Comparison of ENCODE assay signal across 8 cellular contexts in the genomic region with DNA sequence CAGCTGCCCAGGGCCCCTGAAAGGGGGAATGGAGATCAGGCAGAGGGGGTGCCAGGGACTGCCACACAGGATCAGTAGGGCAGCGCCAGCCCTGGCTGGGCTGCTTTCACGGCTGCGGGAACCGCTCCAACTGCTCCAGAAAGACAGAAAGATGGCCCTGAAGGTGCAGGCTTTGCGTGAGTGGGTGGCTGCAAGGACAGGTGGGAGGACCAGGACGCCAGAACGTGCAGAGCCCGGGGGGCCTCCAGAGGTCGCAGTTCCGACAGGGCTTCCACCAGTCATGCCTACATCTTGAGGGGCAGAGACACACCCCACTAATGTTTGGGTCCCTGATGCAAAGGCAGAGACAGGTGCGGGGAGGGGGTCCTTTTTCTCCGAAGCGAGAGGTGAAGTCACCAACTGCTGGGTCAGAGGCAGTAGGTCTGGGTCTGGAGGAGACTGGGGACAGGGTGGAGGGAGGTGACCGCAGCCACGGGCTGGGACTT. TPM values are rescaled to one million over a fixed set of nuclear protein-coding genes. Genes with fewer than 3 reads are reported as not detected.
DNase-seq lines count a peak whose midpoint lies in the region; ATAC-seq, FAIRE-seq and TF ChIP-seq lines count a peak whose summit lies in the region.

No MANE protein-coding gene starts in this region.

- TF ChIP-seq CTCF in Peyer's patch (IDR thresholded peaks at IDR 0.05) (peak in 1 of 6 experiments; percentile 31), endothelial cell of umbilical vein (IDR thresholded peaks at IDR 0.05; ENCODE audit: extremely low read depth in 1 of 2, insufficient read depth in 1 of 2, low read depth in 1 of 2, low read length in 2 of 2) (no peak), neutrophil (IDR thresholded peaks at IDR 0.05) (no peak)

- H3K4me1 Mint-ChIP-seq in activated naive CD4-positive, alpha-beta T cell treated with anti-CD3 and anti-CD28 coated beads, Interleukin-2, amount 10 ng/mL, durations not matched to agents 7 days and 5 days: peaks cover 46% of the 10 kb centered on the region

- peaks cover 0 to 53% (median 39%) of the 10 kb centered on the region in 4 donors for H3K4me1 ChIP-seq in Peyer's patch
- peaks cover 23% of the 10 kb centered on the region for H3K4me1 ChIP-seq in endothelial cell of umbilical vein (ENCODE audit: control insufficient read depth, extremely low read depth, insufficient read depth, low read length)
- H3K4me1 ChIP-seq in neutrophil (ENCODE audit: control insufficient read depth in 1 of 2, insufficient read depth in 1 of 2, low read depth in 1 of 2, low read length in 1 of 2): peaks cover 65 to 67% of the 10 kb centered on the region in 2 experiments

- no peaks in the 10 kb centered on the region for H3K9me3 ChIP-seq in Peyer's patch
- H3K9me3 ChIP-seq in endothelial cell of umbilical vein (replicated peaks; ENCODE audit: control insufficient read depth, insufficient read depth, low read length): no peaks in the 10 kb centered on the region
- H3K9me3 ChIP-seq in neutrophil: no peaks in the 10 kb centered on the region

- POLR2A ChIA-PET in endothelial cell of umbilical vein (lab: Charles Lee): no interaction called here

- H3K27me3 ChIP-seq in Peyer's patch: no peaks in the 10 kb centered on the region
- no peaks in the 10 kb centered on the region for H3K27me3 ChIP-seq in endothelial cell of umbilical vein (ENCODE audit: control insufficient read depth in 2 of 2, insufficient read depth in 2 of 2, low read length in 2 of 2)
- no peaks in the 10 kb centered on the region for H3K27me3 ChIP-seq in neutrophil

- dilution Hi-C loops in endothelial cell of umbilical vein (cut with MboI; ENCODE audit: extremely low pct_ligation_motif_present, low sequenced_read_pairs): no loop called here

- no TSS peak for BruUV-seq in endothelial cell of umbilical vein (replicated peaks; lab: Mats Ljungman, UMichigan)

- H3K27ac Mint-ChIP-seq in activated naive CD4-positive, alpha-beta T cell treated with anti-CD3 and anti-CD28 coated beads, Interleukin-2, amount 10 ng/mL, durations not matched to agents 7 days and 5 days: peak overlapping the region; percentile 95

- peak; percentile 38 for DNase-seq in activated naive CD4-positive, alpha-beta T cell treated with anti-CD3 and anti-CD28 coated beads, Interleukin-2, amount 10 ng/mL, durations not matched to agents 7 days and 5 days
- no peak for DNase-seq in activated naive CD4-positive, alpha-beta T cell treated with Interleukin-2 at 50 U/mL for 16 hours
- DNase-seq in Peyer's patch: peak in 2 of 3 donors; percentile 53 to 72
- no peak for DNase-seq in endothelial cell of umbilical vein (ENCODE audit: low read depth, low spot score)
- no peak for DNase-seq in AG08395 (ENCODE audit: low spot score)

- peaks cover 8% of the 10 kb centered on the region for H3K36me3 Mint-ChIP-seq in activated naive CD4-positive, alpha-beta T cell treated with anti-CD3 and anti-CD28 coated beads, Interleukin-2, amount 10 ng/mL, durations not matched to agents 7 days and 5 days

- H3K4me3 Mint-ChIP-seq in activated naive CD4-positive, alpha-beta T cell treated with anti-CD3 and anti-CD28 coated beads, Interleukin-2, amount 10 ng/mL, durations not matched to agents 7 days and 5 days: peak overlapping the region; percentile 91

- peak overlapping the region; percentile 75 for H2AFZ ChIP-seq in endothelial cell of umbilical vein (ENCODE audit: low read depth, low read length)

- H3K36me3 ChIP-seq in Peyer's patch (no peaks in the 10 kb centered on the region), endothelial cell of umbilical vein (ENCODE audit: control insufficient read depth in 2 of 2, extremely low read depth in 1 of 2, insufficient read depth in 2 of 2, low read length in 2 of 2) (no peaks in the 10 kb centered on the region), neutrophil (no peaks in the 10 kb centered on the region)

- H3K9ac ChIP-seq in endothelial cell of umbilical vein (replicated peaks; ENCODE audit: extremely low read depth, insufficient read depth, low read length): no peak overlapping the region

- intact Hi-C loops in endothelial cell of umbilical vein (cut with micrococcal nuclease): loop anchor here (1.0 kb wide), 1 partner anchor 27 kb away; no protein-coding TSS in a partner anchor

- peaks cover 2% of the 10 kb centered on the region for H4K20me1 ChIP-seq in endothelial cell of umbilical vein (replicated peaks; ENCODE audit: control insufficient read depth, extremely low read depth, insufficient read depth, low read length)

- CTCF ChIA-PET in activated naive CD4-positive, alpha-beta T cell treated with anti-CD3 and anti-CD28 coated beads, Interleukin-2, amount 10 ng/mL, durations not matched to agents 7 days and 5 days (lab: Charles Lee): no interaction called here
- CTCF ChIA-PET in endothelial cell of umbilical vein (lab: Charles Lee): no interaction called here

- no peaks in the 10 kb centered on the region for H3K9me3 Mint-ChIP-seq in activated naive CD4-positive, alpha-beta T cell treated with anti-CD3 and anti-CD28 coated beads, Interleukin-2, amount 10 ng/mL, durations not matched to agents 7 days and 5 days

- no peak for TF ChIP-seq POLR2A in Peyer's patch (IDR thresholded peaks at IDR 0.05)
- no peak for TF ChIP-seq POLR2A in endothelial cell of umbilical vein (IDR thresholded peaks at IDR 0.05; ENCODE audit: low read depth, low read length)

- peaks cover 24% of the 10 kb centered on the region for H3K27me3 Mint-ChIP-seq in activated naive CD4-positive, alpha-beta T cell treated with anti-CD3 and anti-CD28 coated beads, Interleukin-2, amount 10 ng/mL, durations not matched to agents 7 days and 5 days

- peak overlapping the region; percentile 96 to 100 (median 99) for H3K27ac ChIP-seq in Peyer's patch
- no peak overlapping the region for H3K27ac ChIP-seq in endothelial cell of umbilical vein (ENCODE audit: insufficient read depth, low read depth, low read length)
- peak overlapping the region; percentile 100 for H3K27ac ChIP-seq in neutrophil

- H3K79me2 ChIP-seq in endothelial cell of umbilical vein (ENCODE audit: control insufficient read depth, insufficient read depth, low read length): peaks cover 41% of the 10 kb centered on the region

- peak overlapping the region; percentile 51 for H3K4me2 ChIP-seq in endothelial cell of umbilical vein (ENCODE audit: insufficient read depth, low read length)

- ATAC-seq in HG03097 (IDR thresholded peaks at IDR 0.05; ENCODE audit: low FRiP score, unreplicated experiment): no peak
- ATAC-seq in HG02981 (IDR thresholded peaks at IDR 0.05; ENCODE audit: unreplicated experiment): no peak

- peak overlapping the region; percentile 77 to 100 (median 92) for H3K4me3 ChIP-seq in Peyer's patch
- peak overlapping the region in 1 of 3 experiments; percentile 91 for H3K4me3 ChIP-seq in endothelial cell of umbilical vein (replicated peaks in 1 of 3; ENCODE audit: insufficient read depth in 1 of 3, low read depth in 1 of 3, low read length in 3 of 3)
- peak overlapping the region; percentile 73 to 96 for H3K4me3 ChIP-seq in neutrophil (ENCODE audit: low read depth in 1 of 2, low read length in 1 of 2)

- FAIRE-seq in endothelial cell of umbilical vein (lab: Jason Lieb, UNC): no peak

- no peaks in the 10 kb centered on the region for H3K9me1 ChIP-seq in endothelial cell of umbilical vein (replicated peaks; ENCODE audit: control insufficient read depth, extremely low read depth, insufficient read depth, low read length)

RNA-seq across cellular contexts. Expression of a gene that starts 0.8 kb away (rescaled TPM):
- 100 to 1,000 TPM in 2 of 4 donors, 10 to 100 TPM in 2; 27.2 to 116 (median 101) TPM for total RNA-seq in Peyer's patch
- 187 and 194 TPM in 2 replicates for total RNA-seq in endothelial cell of umbilical vein
- 122 and 146 TPM in 2 replicates for polyA plus RNA-seq in endothelial cell of umbilical vein
- polyA plus RNA-seq in endothelial cell of umbilical vein (2011; cell fraction: cytosol; rRNA removed): 82.0 and 82.5 TPM in 2 replicates
- polyA plus RNA-seq in endothelial cell of umbilical vein (2011; cell fraction: nucleus; rRNA removed): 37.3 and 44.2 TPM in 2 replicates
- 209 and 256 TPM in 2 replicates for polyA plus RNA-seq in endothelial cell of umbilical vein (2012)
- polyA minus RNA-seq in endothelial cell of umbilical vein: 31.4 and 43.3 TPM in 2 replicates
- polyA minus RNA-seq in endothelial cell of umbilical vein (2011; cell fraction: cytosol; rRNA and poly(A)+ RNA removed): 112 TPM
- polyA minus RNA-seq in endothelial cell of umbilical vein (2011; cell fraction: nucleus; rRNA and poly(A)+ RNA removed): 19.4 and 31.2 TPM in 2 replicates

RNA-seq across cellular contexts. Expression of a gene that starts 7.2 kb away (rescaled TPM):
- 100 to 1,000 TPM in 1 of 4 donors, 10 to 100 TPM in 3; 56.0 to 173 (median 83.8) TPM for total RNA-seq in Peyer's patch
- 54.5 and 59.5 TPM in 2 replicates for total RNA-seq in endothelial cell of umbilical vein
- 39.4 and 58.2 TPM in 2 replicates for polyA plus RNA-seq in endothelial cell of umbilical vein
- 13.6 and 21.4 TPM in 2 replicates for polyA plus RNA-seq in endothelial cell of umbilical vein (2011; cell fraction: cytosol; rRNA removed)
- polyA plus RNA-seq in endothelial cell of umbilical vein (2011; cell fraction: nucleus; rRNA removed): 188 and 225 TPM in 2 replicates
- polyA plus RNA-seq in endothelial cell of umbilical vein (2012): 24.1 and 27.6 TPM in 2 replicates
- polyA minus RNA-seq in endothelial cell of umbilical vein: 22.5 and 34.3 TPM in 2 replicates
- polyA minus RNA-seq in endothelial cell of umbilical vein (2011; cell fraction: cytosol; rRNA and poly(A)+ RNA removed): 14.8 TPM
- 46.0 and 79.6 TPM in 2 replicates for polyA minus RNA-seq in endothelial cell of umbilical vein (2011; cell fraction: nucleus; rRNA and poly(A)+ RNA removed)

RNA-seq across cellular contexts. Expression of a gene that starts 18.2 kb away (rescaled TPM):
- 10 to 100 TPM in 1 of 4 donors, 1 to 10 TPM in 1, not detected in 2; 9.4 to 11.4 TPM for total RNA-seq in Peyer's patch
- not detected in 2 replicates for total RNA-seq in endothelial cell of umbilical vein
- polyA plus RNA-seq in endothelial cell of umbilical vein: not detected in 2 replicates
- not detected in 2 replicates for polyA plus RNA-seq in endothelial cell of umbilical vein (2011; cell fraction: cytosol; rRNA removed)
- polyA plus RNA-seq in endothelial cell of umbilical vein (2011; cell fraction: nucleus; rRNA removed): not detected in 2 replicates
- polyA plus RNA-seq in endothelial cell of umbilical vein (2012): 1.1 TPM in 1 of 2 replicates, not detected in the other
- not detected in 2 replicates for polyA minus RNA-seq in endothelial cell of umbilical vein
- polyA minus RNA-seq in endothelial cell of umbilical vein (2011; cell fraction: cytosol; rRNA and poly(A)+ RNA removed): not detected
- polyA minus RNA-seq in endothelial cell of umbilical vein (2011; cell fraction: nucleus; rRNA and poly(A)+ RNA removed): not detected in 2 replicates

RNA-seq across cellular contexts. Expression of a gene that starts 24.9 kb away (rescaled TPM):
- total RNA-seq in Peyer's patch (100 to 1,000 TPM in 1 of 4 donors, 10 to 100 TPM in 3; 38.8 to 128 (median 85.1) TPM), endothelial cell of umbilical vein (37.3 and 40.8 TPM in 2 replicates)
- polyA plus RNA-seq in endothelial cell of umbilical vein: 19.9 and 22.4 TPM in 2 replicates
- polyA plus RNA-seq in endothelial cell of umbilical vein (2011; cell fraction: cytosol; rRNA removed): 24.6 and 26.6 TPM in 2 replicates
- 43.3 and 47.2 TPM in 2 replicates for polyA plus RNA-seq in endothelial cell of umbilical vein (2011; cell fraction: nucleus; rRNA removed)
- 23.8 and 24.9 TPM in 2 replicates for polyA plus RNA-seq in endothelial cell of umbilical vein (2012)
- 39.4 and 42.7 TPM in 2 replicates for polyA minus RNA-seq in endothelial cell of umbilical vein
- polyA minus RNA-seq in endothelial cell of umbilical vein (2011; cell fraction: cytosol; rRNA and poly(A)+ RNA removed): 17.0 TPM
- 26.3 and 30.0 TPM in 2 replicates for polyA minus RNA-seq in endothelial cell of umbilical vein (2011; cell fraction: nucleus; rRNA and poly(A)+ RNA removed)

RNA-seq across cellular contexts. Expression of a gene that starts 38.0 kb away (rescaled TPM):
- 10 to 100 TPM in 3 of 4 donors, 1 to 10 TPM in 1; 5.6 to 16.2 (median 13.6) TPM for total RNA-seq in Peyer's patch
- 17.3 and 22.8 TPM in 2 replicates for total RNA-seq in endothelial cell of umbilical vein
- polyA plus RNA-seq in endothelial cell of umbilical vein: 8.1 and 10.6 TPM in 2 replicates
- 4.8 and 7.3 TPM in 2 replicates for polyA plus RNA-seq in endothelial cell of umbilical vein (2011; cell fraction: cytosol; rRNA removed)
- 16.4 and 18.5 TPM in 2 replicates for polyA plus RNA-seq in endothelial cell of umbilical vein (2011; cell fraction: nucleus; rRNA removed)
- 7.8 and 8.1 TPM in 2 replicates for polyA plus RNA-seq in endothelial cell of umbilical vein (2012)
- 12.4 and 16.1 TPM in 2 replicates for polyA minus RNA-seq in endothelial cell of umbilical vein
- 8.8 TPM for polyA minus RNA-seq in endothelial cell of umbilical vein (2011; cell fraction: cytosol; rRNA and poly(A)+ RNA removed)
- 8.9 and 10.8 TPM in 2 replicates for polyA minus RNA-seq in endothelial cell of umbilical vein (2011; cell fraction: nucleus; rRNA and poly(A)+ RNA removed)

Comparison
In these comparisons a context has a peak if more than half of its experiments do, and no peak if none do; other contexts are left out.
1. DNase-seq: peak in activated naive CD4-positive, alpha-beta T cell treated with anti-CD3 and anti-CD28 coated beads, Interleukin-2, amount 10 ng/mL, durations not matched to agents 7 days and 5 days (single experiment) and Peyer's patch (2 of 3); none in activated naive CD4-positive, alpha-beta T cell treated with Interleukin-2 at 50 U/mL for 16 hours (single experiment), endothelial cell of umbilical vein (single experiment) and AG08395 (single experiment).